27 cellular contexts compared by ENCODE assay signal in the genomic region with DNA sequence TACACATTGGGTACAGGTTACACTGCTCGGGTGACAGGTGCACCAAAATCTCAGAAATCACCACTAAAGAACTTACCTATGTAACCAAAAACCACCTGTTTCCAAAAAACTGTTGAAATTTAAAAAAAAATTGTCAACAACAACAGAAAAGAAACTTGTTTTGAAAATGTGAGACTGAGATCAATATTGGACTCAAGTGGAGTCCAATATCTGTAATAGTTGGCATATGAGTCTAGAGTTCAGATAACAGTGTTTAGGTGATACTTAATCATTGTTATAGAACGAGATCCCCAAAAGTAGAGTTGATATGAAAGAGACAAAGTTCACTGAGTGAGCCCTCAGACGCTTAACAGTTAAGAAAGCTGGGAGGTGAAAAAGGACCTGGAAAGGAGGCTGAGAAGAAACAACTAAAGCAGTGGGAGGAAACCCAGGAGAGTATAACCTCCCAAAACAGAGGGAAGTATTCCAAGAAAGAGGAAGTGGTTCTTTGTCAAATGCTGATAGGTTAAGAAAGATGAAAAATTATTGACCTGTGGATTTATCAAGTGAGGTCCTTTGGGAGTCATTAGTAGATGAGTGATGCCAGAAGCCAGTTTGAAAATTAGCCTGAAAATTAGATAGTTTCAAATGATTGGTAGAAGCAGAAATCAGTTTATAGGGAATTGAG.
"Had no signal": no experiment of that assay in that cellular context is flagged by ENCODE, and none has a peak within 500 bp of the region (broad histone marks: within the 10 kb centered on the region; RNA-seq: fewer than 3 reads in every experiment).

No MANE protein-coding gene starts in this region.

- H3K4me1 ChIP-seq: esophagus squamous epithelium, psoas muscle, spleen, testis, tibial artery had no signal

- H3K36me3 ChIP-seq: esophagus squamous epithelium, ovary, sigmoid colon, spleen, tibial artery had no signal

- H3K27ac ChIP-seq: esophagus squamous epithelium, ovary, psoas muscle, sigmoid colon, spleen, testis, tibial artery had no signal

- H3K9me3 ChIP-seq: esophagus squamous epithelium, ovary, psoas muscle, sigmoid colon, spleen, testis, tibial artery had no signal

- FAIRE-seq: endometrium, frontal cortex had no signal

- H3K4me3 ChIP-seq: esophagus squamous epithelium, lung, ovary, psoas muscle, sigmoid colon, spleen, testis, tibial artery had no signal

- H3K27me3 ChIP-seq: esophagus squamous epithelium, ovary, sigmoid colon, spleen, testis, tibial artery had no signal

- ATAC-seq: effector memory CD8-positive, alpha-beta T cell; left colon; left ventricle myocardium superior; natural killer cell; psoas muscle; right cardiac atrium; stimulated activated memory B cell treated with anti-CD40 and anti-IgM and Interleukin-4, amounts not matched to agents 10 μg/mL and 1 μg/mL and 100 μg/mL, for 72 hours; stimulated activated naive CD8-positive, alpha-beta T cell treated with anti-CD3 and anti-CD28 coated beads, Interleukin-15, Interleukin-2, amounts not matched to agents 100 U/mL and 50 U/mL, for 24 hours had no signal

- DNase-seq: cortex of kidney; effector memory CD8-positive, alpha-beta T cell; erythroblast; esophagus squamous epithelium; hypothalamus; immature natural killer cell; islet precursor cell; kidney glomerular epithelial cell; left colon; left ventricle myocardium superior; natural killer cell; occipital lobe; ovary; posterior cingulate gyrus; psoas muscle; right cardiac atrium; sigmoid colon; spleen; stimulated activated CD4-positive, alpha-beta T cell treated with anti-CD3 and anti-CD28 coated beads, Interleukin-4, amount 100 ng/mL, for 4 hours; stimulated activated naive CD8-positive, alpha-beta T cell treated with anti-CD3 and anti-CD28 coated beads, Interleukin-15, Interleukin-2, amounts not matched to agents 100 U/mL and 50 U/mL, for 24 hours; substantia nigra; testis; tibial artery had no signal
